Comparison of ENCODE assay signal across 8 cellular contexts in the genomic region with DNA sequence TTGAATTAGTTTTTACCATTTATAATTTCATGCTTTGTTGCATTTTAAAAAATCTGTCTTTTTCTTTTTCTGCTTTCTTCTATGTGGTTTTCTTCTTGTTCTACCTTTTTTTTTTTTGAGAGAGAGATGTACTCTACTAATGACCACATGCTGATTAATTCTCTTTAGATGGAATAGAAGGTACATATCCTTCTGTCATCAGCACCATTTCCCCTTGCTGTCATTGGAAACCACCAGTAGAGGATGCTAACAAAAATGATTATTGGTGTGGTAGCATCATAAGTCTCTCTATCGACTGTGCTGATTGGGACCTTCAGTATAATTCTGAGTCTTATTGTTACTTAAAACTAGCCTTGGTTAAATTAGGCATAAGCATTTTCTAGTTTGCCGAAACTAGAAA. TPM values are rescaled to one million over a fixed set of nuclear protein-coding genes. Genes with fewer than 3 reads are reported as not detected.
DNase-seq lines count a peak whose midpoint lies in the region; ATAC-seq, FAIRE-seq and TF ChIP-seq lines count a peak whose summit lies in the region.

No MANE protein-coding gene starts in this region.

- ATAC-seq in activated naive CD4-positive, alpha-beta T cell treated with anti-CD3 and anti-CD28 coated beads, Interleukin-2, amount 50 U/mL, for 72 hours: no peak
- ATAC-seq in thoracic aorta (ENCODE audit: insufficient number of reproducible peaks, low FRiP score, low read depth) (no peak), HG02884 (IDR thresholded peaks at IDR 0.05; ENCODE audit: unreplicated experiment) (no peak)

- no peaks in the 10 kb centered on the region for H3K9me3 ChIP-seq in thoracic aorta

- no peaks in the 10 kb centered on the region for H3K27me3 ChIP-seq in thoracic aorta (replicated peaks; ENCODE audit: insufficient read depth)

- peak overlapping the region; percentile 36 for H3K4me3 Mint-ChIP-seq in activated naive CD4-positive, alpha-beta T cell treated with anti-CD3 and anti-CD28 coated beads, Interleukin-2, amount 10 ng/mL, durations not matched to agents 7 days and 5 days

- peaks cover 32% of the 10 kb centered on the region for H3K4me1 Mint-ChIP-seq in activated naive CD4-positive, alpha-beta T cell treated with anti-CD3 and anti-CD28 coated beads, Interleukin-2, amount 10 ng/mL, durations not matched to agents 7 days and 5 days

- CTCF ChIA-PET in activated naive CD4-positive, alpha-beta T cell treated with anti-CD3 and anti-CD28 coated beads, Interleukin-2, amount 10 ng/mL, durations not matched to agents 7 days and 5 days (lab: Charles Lee): no interaction called here

- no peak overlapping the region for H3K27ac Mint-ChIP-seq in activated naive CD4-positive, alpha-beta T cell treated with anti-CD3 and anti-CD28 coated beads, Interleukin-2, amount 10 ng/mL, durations not matched to agents 7 days and 5 days
- H3K27ac Mint-ChIP-seq in activated naive CD4-positive, alpha-beta T cell treated with anti-CD3 and anti-CD28 coated beads, Interleukin-2, amount 50 U/mL, for 72 hours: no peak overlapping the region

- no peak for TF ChIP-seq CTCF in thoracic aorta (IDR thresholded peaks at IDR 0.05)

- peaks cover 15 to 54% of the 10 kb centered on the region in 2 donors for H3K4me1 ChIP-seq in thoracic aorta (ENCODE audit: control insufficient read depth in 1 of 2, low read depth in 2 of 2)

- FAIRE-seq in endometrium (lab: Jason Lieb, UNC): peak; percentile 71

- peaks cover 4% of the 10 kb centered on the region for H3K27me3 Mint-ChIP-seq in activated naive CD4-positive, alpha-beta T cell treated with anti-CD3 and anti-CD28 coated beads, Interleukin-2, amount 10 ng/mL, durations not matched to agents 7 days and 5 days

- DNase-seq in activated naive CD4-positive, alpha-beta T cell treated with anti-CD3 and anti-CD28 coated beads, Interleukin-2, amount 10 ng/mL, durations not matched to agents 7 days and 5 days: no peak
- no peak for DNase-seq in activated naive CD4-positive, alpha-beta T cell treated with anti-CD3 and anti-CD28 coated beads, Interleukin-2, amount 50 U/mL, for 72 hours (ENCODE audit: low spot score in 2 of 2)
- DNase-seq in NCI-H446 (lab: John Stamatoyannopoulos, UW) (peak; percentile 40 to 47), thoracic aorta (ENCODE audit: low spot score) (no peak), iPS-NIHi7 (ENCODE audit: extremely low spot score) (no peak)
- DNase-seq in activated CD8-positive, alpha-beta memory T cell treated with anti-CD3 and anti-CD28 coated beads for 24 hours: no peak

- H3K9me3 Mint-ChIP-seq in activated naive CD4-positive, alpha-beta T cell treated with anti-CD3 and anti-CD28 coated beads, Interleukin-2, amount 10 ng/mL, durations not matched to agents 7 days and 5 days: no peaks in the 10 kb centered on the region
- no peaks in the 10 kb centered on the region for H3K9me3 Mint-ChIP-seq in activated naive CD4-positive, alpha-beta T cell treated with anti-CD3 and anti-CD28 coated beads, Interleukin-2, amount 50 U/mL, for 72 hours

- H3K36me3 Mint-ChIP-seq in activated naive CD4-positive, alpha-beta T cell treated with anti-CD3 and anti-CD28 coated beads, Interleukin-2, amount 10 ng/mL, durations not matched to agents 7 days and 5 days: peaks cover 7% of the 10 kb centered on the region
- H3K36me3 Mint-ChIP-seq in activated naive CD4-positive, alpha-beta T cell treated with anti-CD3 and anti-CD28 coated beads, Interleukin-2, amount 50 U/mL, for 72 hours: peaks cover 6 to 7% of the 10 kb centered on the region in 2 donors

- peak overlapping the region; percentile 94 for H3K4me3 ChIP-seq in thoracic aorta

- H3K27ac ChIP-seq in thoracic aorta: peak overlapping the region in 1 of 2 donors; percentile 98

- no peaks in the 10 kb centered on the region for H3K36me3 ChIP-seq in thoracic aorta

RNA-seq across cellular contexts. Expression of a gene that starts 3.6 kb away (rescaled TPM):
- 10 to 100 TPM; 44.4 to 56.8 TPM for total RNA-seq in activated naive CD4-positive, alpha-beta T cell treated with anti-CD3 and anti-CD28 coated beads, Interleukin-2, amount 50 U/mL, for 72 hours
- total RNA-seq in thoracic aorta: 100 to 1,000 TPM; 101 to 179 TPM

Comparison
In these comparisons a context has a peak if more than half of its experiments do, and no peak if none do; other contexts are left out.
1. DNase-seq: peak in NCI-H446 (2 of 2); none in activated naive CD4-positive, alpha-beta T cell treated with anti-CD3 and anti-CD28 coated beads, Interleukin-2, amount 10 ng/mL, durations not matched to agents 7 days and 5 days (single experiment), activated naive CD4-positive, alpha-beta T cell treated with anti-CD3 and anti-CD28 coated beads, Interleukin-2, amount 50 U/mL, for 72 hours (0 of 2), thoracic aorta (single experiment), activated CD8-positive, alpha-beta memory T cell treated with anti-CD3 and anti-CD28 coated beads for 24 hours (single experiment) and iPS-NIHi7 (single experiment).